ENCODE assay signal across 8 cellular contexts in the genomic region with DNA sequence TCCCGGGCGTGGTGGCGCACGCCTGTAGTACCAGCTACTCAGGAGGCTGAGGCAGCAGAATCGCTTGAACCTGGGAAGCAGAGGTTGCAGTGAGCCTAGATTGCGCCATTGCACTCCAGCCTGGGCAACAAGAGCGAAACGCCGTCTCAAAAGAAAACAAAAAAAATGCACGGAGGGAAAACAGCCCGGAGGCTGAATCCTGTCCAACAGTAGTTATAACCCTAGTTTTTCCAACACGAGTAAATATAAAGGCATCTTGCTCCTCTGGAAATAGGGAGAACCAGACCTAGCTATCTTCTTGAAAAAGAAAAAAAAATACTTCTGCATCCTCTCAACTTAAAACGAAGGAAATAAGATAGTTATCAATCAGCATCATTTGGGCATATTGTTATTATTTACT.
DNase-seq lines count a peak whose midpoint lies in the region; ATAC-seq and TF ChIP-seq lines count a peak whose summit lies in the region.
"Not testable (repeated sequence)": the region's sequence is repeated elsewhere in the genome, so short reads cannot be mapped to it uniquely, and the experiment has no call there.

No MANE protein-coding gene starts in this region.

- POLR2A ChIA-PET in A673 (lab: Charles Lee; ENCODE audit: low non-redundant PET): interaction anchor here (0.6 kb wide), 2 partner anchors 83 to 283 kb away, joined by 3 read pairs; no protein-coding TSS in a partner anchor
- POLR2A ChIA-PET in Panc1 (lab: Charles Lee): not testable (repeated sequence)

- not testable (repeated sequence) for DNase-seq in A673 (ENCODE audit: low spot score); HAP-1 (ENCODE audit: low spot score in 2 of 2); Panc1 (ENCODE audit: low read depth, low spot score); right atrium auricular region (ENCODE audit: low spot score); natural killer cell

- intact Hi-C loops in A673 (cut with micrococcal nuclease; ENCODE audit: unreplicated experiment) (loop anchor here (5.0 kb wide), 1 partner anchor 281 kb away; no protein-coding TSS in a partner anchor), Panc1 (cut with micrococcal nuclease; ENCODE audit: unreplicated experiment) (loop anchor here (10.0 kb wide), 1 partner anchor 569 kb away; no protein-coding TSS in a partner anchor), natural killer cell (cut with micrococcal nuclease) (loop anchor here (5.0 kb wide), 1 partner anchor 126 kb away; no protein-coding TSS in a partner anchor)

- H3K36me3 Mint-ChIP-seq in activated T-helper 17 cell treated with anti-CD3 and anti-CD28 coated beads, Interleukin-2, amount 50 U/mL, for 72 hours (ENCODE audit: low read depth); natural killer cell; stimulated activated memory B cell treated with anti-CD40 and anti-IgM and Interleukin-4, amounts not matched to agents 10 μg/mL and 1 μg/mL and 100 μg/mL, for 72 hours: not testable (repeated sequence)

- CTCF ChIA-PET in A673 (lab: Charles Lee): interaction anchor here (0.6 to 2.4 kb wide), 10 partner anchors 14 to 692 kb away, joined by 3 to 9 read pairs (median 4); no protein-coding TSS in a partner anchor
- CTCF ChIA-PET in Panc1 (lab: Charles Lee): interaction anchor here (0.8 to 0.9 kb wide), 2 partner anchors 32 to 565 kb away, joined by 3 to 4 read pairs; no protein-coding TSS in a partner anchor

- H3K27ac Mint-ChIP-seq in activated T-helper 17 cell treated with anti-CD3 and anti-CD28 coated beads, Interleukin-2, amount 50 U/mL, for 72 hours: not testable (repeated sequence)
- peak overlapping the region; percentile 89 to 91 for H3K27ac Mint-ChIP-seq in natural killer cell
- H3K27ac Mint-ChIP-seq in stimulated activated memory B cell treated with anti-CD40 and anti-IgM and Interleukin-4, amounts not matched to agents 10 μg/mL and 1 μg/mL and 100 μg/mL, for 72 hours: peak overlapping the region; percentile 90

- not testable (repeated sequence) for H3K36me3 ChIP-seq in A673 (ENCODE audit: insufficient read depth, low read length, poor library complexity, severe bottlenecking); HAP-1 (replicated peaks); Panc1 (ENCODE audit: control insufficient read depth, insufficient read depth, low read length); ectodermal cell (ENCODE audit: control insufficient read depth, insufficient read depth, low read length); right atrium auricular region

- not testable (repeated sequence) for TF ChIP-seq CTCF in A673 (conservative IDR thresholded peaks at IDR 0.05; ENCODE audit: low read depth, low read length); Panc1 (IDR thresholded peaks at IDR 0.05); right atrium auricular region (IDR thresholded peaks at IDR 0.05); natural killer cell (IDR thresholded peaks at IDR 0.05)

- H3K27ac ChIP-seq in A673 (ENCODE audit: low read depth, low read length, poor library complexity, severe bottlenecking); Panc1 (ENCODE audit: low read length); ectodermal cell (ENCODE audit: insufficient read depth, low read depth, low read length, poor library complexity, severe bottlenecking): not testable (repeated sequence)
- peak overlapping the region; percentile 96 to 97 for H3K27ac ChIP-seq in right atrium auricular region

- not testable (repeated sequence) for H3K27me3 ChIP-seq in A673 (replicated peaks; ENCODE audit: insufficient read depth, low read depth, low read length, poor library complexity); HAP-1 (ENCODE audit: low read depth); Panc1 (ENCODE audit: control insufficient read depth, insufficient read depth, low read length); ectodermal cell (ENCODE audit: control insufficient read depth, insufficient read depth, low read length, poor library complexity, severe bottlenecking); right atrium auricular region

- not testable (repeated sequence) for H3K27me3 Mint-ChIP-seq in activated T-helper 17 cell treated with anti-CD3 and anti-CD28 coated beads, Interleukin-2, amount 50 U/mL, for 72 hours; stimulated activated memory B cell treated with anti-CD40 and anti-IgM and Interleukin-4, amounts not matched to agents 10 μg/mL and 1 μg/mL and 100 μg/mL, for 72 hours
- peaks cover 6 to 15% of the 10 kb centered on the region in 2 donors for H3K27me3 Mint-ChIP-seq in natural killer cell (ENCODE audit: low read depth in 2 of 2)

- BruUV-seq in A673 (replicated peaks; lab: Mats Ljungman, UMichigan): TSS peak; percentile 85
- not testable (repeated sequence) for BruUV-seq in Panc1 (replicated peaks; lab: Mats Ljungman, UMichigan)

- H3K4me3 Mint-ChIP-seq in activated T-helper 17 cell treated with anti-CD3 and anti-CD28 coated beads, Interleukin-2, amount 50 U/mL, for 72 hours: peak overlapping the region; percentile 78
- H3K4me3 Mint-ChIP-seq in natural killer cell: peak overlapping the region; percentile 13
- not testable (repeated sequence) for H3K4me3 Mint-ChIP-seq in stimulated activated memory B cell treated with anti-CD40 and anti-IgM and Interleukin-4, amounts not matched to agents 10 μg/mL and 1 μg/mL and 100 μg/mL, for 72 hours

- H3K4me3 ChIP-seq in A673 (ENCODE audit: low read depth, low read length, poor library complexity, severe bottlenecking) (peak overlapping the region; percentile 74), HAP-1 (peak overlapping the region; percentile 46), Panc1 (ENCODE audit: low read depth in 2 of 2, low read length in 2 of 2) (peak overlapping the region; percentile 47 to 62), ectodermal cell (ENCODE audit: insufficient read depth, low read depth, low read length) (peak overlapping the region; percentile 60), right atrium auricular region (peak overlapping the region; percentile 71 to 79)

- H3K4me1 ChIP-seq in A673 (ENCODE audit: insufficient read depth, low read length, poor library complexity, severe bottlenecking); HAP-1; Panc1 (ENCODE audit: control insufficient read depth, insufficient read depth, low read length); ectodermal cell (ENCODE audit: control insufficient read depth, insufficient read depth, low read length): not testable (repeated sequence)
- peaks cover 0 to 10% of the 10 kb centered on the region in 2 donors for H3K4me1 ChIP-seq in right atrium auricular region

- H3K9me3 Mint-ChIP-seq in activated T-helper 17 cell treated with anti-CD3 and anti-CD28 coated beads, Interleukin-2, amount 50 U/mL, for 72 hours; natural killer cell; stimulated activated memory B cell treated with anti-CD40 and anti-IgM and Interleukin-4, amounts not matched to agents 10 μg/mL and 1 μg/mL and 100 μg/mL, for 72 hours: not testable (repeated sequence)

- peaks cover 11% of the 10 kb centered on the region for H3K4me1 Mint-ChIP-seq in activated T-helper 17 cell treated with anti-CD3 and anti-CD28 coated beads, Interleukin-2, amount 50 U/mL, for 72 hours
- peaks cover 12% of the 10 kb centered on the region in 2 donors for H3K4me1 Mint-ChIP-seq in natural killer cell
- H3K4me1 Mint-ChIP-seq in stimulated activated memory B cell treated with anti-CD40 and anti-IgM and Interleukin-4, amounts not matched to agents 10 μg/mL and 1 μg/mL and 100 μg/mL, for 72 hours: peaks cover 12% of the 10 kb centered on the region

- in situ Hi-C loops in HAP-1 (cut with MboI; ENCODE audit: low sequenced_read_pairs); Panc1 (cut with HindIII; ENCODE audit: low pct_unique_long_range_greater_than_20kb, low sequenced_read_pairs): not testable (repeated sequence)

- 86% methylated on average over 12 to 13 of the region's 13 CpGs for WGBS in ectodermal cell, 2 experiments

- H3K9me3 ChIP-seq in A673 (ENCODE audit: low read depth, low read length, poor library complexity, severe bottlenecking); HAP-1; Panc1 (ENCODE audit: control insufficient read depth, insufficient read depth, low read depth, low read length); ectodermal cell (ENCODE audit: control insufficient read depth, low read length); right atrium auricular region: not testable (repeated sequence)

- ATAC-seq in Panc1; activated T-helper 17 cell treated with anti-CD3 and anti-CD28 coated beads, Interleukin-2, amount 50 U/mL, for 72 hours (replicated peaks); natural killer cell; stimulated activated memory B cell treated with anti-CD40 and anti-IgM and Interleukin-4, amounts not matched to agents 10 μg/mL and 1 μg/mL and 100 μg/mL, for 72 hours: not testable (repeated sequence)
